ENCODE assay signal across 7 cellular contexts in the genomic region with DNA sequence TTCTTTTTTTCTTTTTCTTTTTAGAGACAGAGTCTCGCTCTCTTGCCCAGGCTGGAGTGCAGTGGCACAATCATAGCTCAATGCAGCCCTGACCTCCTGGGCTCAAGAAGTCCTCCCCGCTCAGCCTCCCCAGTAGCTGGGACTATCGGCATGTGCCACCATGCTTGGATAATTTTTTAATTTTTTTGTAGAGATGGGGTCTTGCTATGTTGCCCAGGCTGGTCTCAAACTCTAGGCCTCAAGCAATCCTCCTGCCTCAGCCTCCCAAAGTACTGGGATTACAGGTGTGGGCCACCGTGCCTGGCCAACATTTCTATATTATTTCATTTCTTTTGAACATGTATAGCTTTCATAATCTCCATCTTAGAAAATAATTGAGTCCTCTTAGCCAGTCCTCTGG. TPM values are rescaled to one million over a fixed set of nuclear protein-coding genes. Genes with fewer than 3 reads are reported as not detected.
DNase-seq lines count a peak whose midpoint lies in the region; TF ChIP-seq lines count a peak whose summit lies in the region.
"Not testable (repeated sequence)": the region's sequence is repeated elsewhere in the genome, so short reads cannot be mapped to it uniquely, and the experiment has no call there.

No MANE protein-coding gene starts in this region.

- H3K27ac ChIP-seq in BLaER1, result not testable (repeated sequence)
- H3K27ac ChIP-seq in Peyer's patch (peak overlapping the region in 3 of 4 donors; percentile 9 to 72 (median 41)), colonic mucosa (peak overlapping the region; percentile 76), cardiac muscle cell (peak overlapping the region; percentile 12), mucosa of rectum (ENCODE audit: low read depth in 2 of 2, low read length in 2 of 2) (peak overlapping the region; percentile 80 to 82), tibial artery (peak overlapping the region; percentile 76 to 80)

- peaks cover 65% of the 10 kb centered on the region for H4K20me1 ChIP-seq in BLaER1

- H3K27me3 ChIP-seq in BLaER1; Peyer's patch; colonic mucosa; cardiac muscle cell; mucosa of rectum (ENCODE audit: control insufficient read depth in 2 of 2, insufficient read depth in 2 of 2, low read length in 2 of 2); tibial artery: not testable (repeated sequence)

- not testable (repeated sequence) for TF ChIP-seq CTCF in Peyer's patch (IDR thresholded peaks at IDR 0.05); colonic mucosa (IDR thresholded peaks at IDR 0.05); cardiac muscle cell (IDR thresholded peaks at IDR 0.05; ENCODE audit: low read depth, low read length); nephron progenitor cell (IDR thresholded peaks at IDR 0.05); tibial artery (IDR thresholded peaks at IDR 0.05)

- H3K27me3 Mint-ChIP-seq in nephron progenitor cell (ENCODE audit: low read depth, poor library complexity), result peaks cover 15% of the 10 kb centered on the region

- not testable (repeated sequence) for H3K9me3 ChIP-seq in BLaER1; Peyer's patch; colonic mucosa; cardiac muscle cell (ENCODE audit: low read depth); mucosa of rectum (ENCODE audit: control insufficient read depth in 2 of 2, low read length in 2 of 2); tibial artery

- not testable (repeated sequence) for TF ChIP-seq POLR2A in Peyer's patch (IDR thresholded peaks at IDR 0.05)

- peaks cover 69% of the 10 kb centered on the region for H3K4me1 Mint-ChIP-seq in nephron progenitor cell

- H3K4me3 Mint-ChIP-seq in nephron progenitor cell, result not testable (repeated sequence)

- peaks cover 58% of the 10 kb centered on the region for H3K36me3 ChIP-seq in BLaER1
- not testable (repeated sequence) for H3K36me3 ChIP-seq in Peyer's patch; colonic mucosa; cardiac muscle cell; mucosa of rectum (ENCODE audit: control insufficient read depth in 2 of 2, insufficient read depth in 2 of 2, low read length in 2 of 2); tibial artery

- H3K27ac Mint-ChIP-seq in nephron progenitor cell, result peak overlapping the region; percentile 25

- peak overlapping the region; percentile 4; the same call in 1 of the 2 replicates for H3K4me2 ChIP-seq in BLaER1

- not testable (repeated sequence) for H3K9me3 Mint-ChIP-seq in nephron progenitor cell

- peak in 1 of 3 donors; percentile 20 for DNase-seq in Peyer's patch
- DNase-seq in colonic mucosa; cardiac muscle cell (ENCODE audit: low read depth in 1 of 2, low spot score in 1 of 2); nephron progenitor cell; tibial artery: not testable (repeated sequence)

- intact Hi-C loops in colonic mucosa (cut with DNase I); tibial artery (cut with DNase I; ENCODE audit: low total_unique reads): not testable (repeated sequence)

- H3K9ac ChIP-seq in BLaER1; colonic mucosa (ENCODE audit: low read depth in 2 of 2, low read length in 2 of 2); mucosa of rectum (ENCODE audit: low read depth in 1 of 2, low read length in 2 of 2): not testable (repeated sequence)

- H3K4me1 ChIP-seq in BLaER1 (peaks cover 63% of the 10 kb centered on the region), Peyer's patch (peaks cover 0 to 29% (median 0%) of the 10 kb centered on the region in 4 donors), colonic mucosa (peaks cover 12% of the 10 kb centered on the region), cardiac muscle cell (ENCODE audit: low read depth) (peaks cover 59% of the 10 kb centered on the region), mucosa of rectum (ENCODE audit: control insufficient read depth in 2 of 2, insufficient read depth in 2 of 2, low read length in 2 of 2) (peaks cover 26 to 37% of the 10 kb centered on the region in 2 donors), tibial artery (peaks cover 0 to 46% (median 18%) of the 10 kb centered on the region in 4 donors)

- H3K4me3 ChIP-seq in BLaER1; Peyer's patch; colonic mucosa; cardiac muscle cell; mucosa of rectum (ENCODE audit: low read length in 2 of 2); tibial artery: not testable (repeated sequence)

- H3K36me3 Mint-ChIP-seq in nephron progenitor cell (ENCODE audit: low read depth), result not testable (repeated sequence)

RNA-seq across cellular contexts. Expression of a gene that starts 42.1 kb away (rescaled TPM):
- total RNA-seq in Peyer's patch, result 10 to 100 TPM; 12.1 to 68.5 (median 21.7) TPM
- 10 to 100 TPM; 37.5 to 40.8 TPM for total RNA-seq in colonic mucosa
- 36.5 and 75.9 TPM in 2 replicates for total RNA-seq in cardiac muscle cell
- 32.2 and 48.1 TPM in 2 replicates for polyA plus RNA-seq in cardiac muscle cell
